Comparison of ENCODE assay signal across 1 cellular context in genomic region chr2:138536302-138536701, GRCh38.
TF ChIP-seq lines count a peak whose summit lies in the region.

No MANE protein-coding gene starts in this region.

TF ChIP-seq in GM12878, 131 proteins besides CTCF, POLR2A, EP300 and RAD21 (continued from another document):
- TF ChIP-seq, protein P1, sequence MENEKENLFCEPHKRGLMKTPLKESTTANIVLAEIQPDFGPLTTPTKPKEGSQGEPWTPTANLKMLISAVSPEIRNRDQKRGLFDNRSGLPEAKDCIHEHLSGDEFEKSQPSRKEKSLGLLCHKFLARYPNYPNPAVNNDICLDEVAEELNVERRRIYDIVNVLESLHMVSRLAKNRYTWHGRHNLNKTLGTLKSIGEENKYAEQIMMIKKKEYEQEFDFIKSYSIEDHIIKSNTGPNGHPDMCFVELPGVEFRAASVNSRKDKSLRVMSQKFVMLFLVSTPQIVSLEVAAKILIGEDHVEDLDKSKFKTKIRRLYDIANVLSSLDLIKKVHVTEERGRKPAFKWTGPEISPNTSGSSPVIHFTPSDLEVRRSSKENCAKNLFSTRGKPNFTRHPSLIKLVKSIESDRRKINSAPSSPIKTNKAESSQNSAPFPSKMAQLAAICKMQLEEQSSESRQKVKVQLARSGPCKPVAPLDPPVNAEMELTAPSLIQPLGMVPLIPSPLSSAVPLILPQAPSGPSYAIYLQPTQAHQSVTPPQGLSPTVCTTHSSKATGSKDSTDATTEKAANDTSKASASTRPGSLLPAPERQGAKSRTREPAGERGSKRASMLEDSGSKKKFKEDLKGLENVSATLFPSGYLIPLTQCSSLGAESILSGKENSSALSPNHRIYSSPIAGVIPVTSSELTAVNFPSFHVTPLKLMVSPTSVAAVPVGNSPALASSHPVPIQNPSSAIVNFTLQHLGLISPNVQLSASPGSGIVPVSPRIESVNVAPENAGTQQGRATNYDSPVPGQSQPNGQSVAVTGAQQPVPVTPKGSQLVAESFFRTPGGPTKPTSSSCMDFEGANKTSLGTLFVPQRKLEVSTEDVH (IDR thresholded peaks at IDR 0.05; ENCODE audit: low read depth, partially characterized antibody): no peak
- peak; percentile 91 for TF ChIP-seq MTA2 (IDR thresholded peaks at IDR 0.05; ENCODE audit: low read depth)
- TF ChIP-seq ATF7 (IDR thresholded peaks at IDR 0.05; ENCODE audit: low read depth): peak; percentile 62
- no peak for TF ChIP-seq CHD2 (IDR thresholded peaks at IDR 0.05; ENCODE audit: borderline replicate concordance, low read depth, low read length)
- TF ChIP-seq SREBF1 (IDR thresholded peaks at IDR 0.05; ENCODE audit: low read length): no peak
- TF ChIP-seq CBX3 (IDR thresholded peaks at IDR 0.05; ENCODE audit: borderline replicate concordance, low read depth): no peak
- TF ChIP-seq POU2F2 (IDR thresholded peaks at IDR 0.05; ENCODE audit: borderline replicate concordance, low read depth, low read length): no peak; the same call in 2 of the 3 replicates
- peak; percentile 65; the same call in 1 of the 2 replicates for TF ChIP-seq NBN (IDR thresholded peaks at IDR 0.05)
- TF ChIP-seq HCFC1 (IDR thresholded peaks at IDR 0.05; ENCODE audit: low read length): no peak
- TF ChIP-seq E2F4 (IDR thresholded peaks at IDR 0.05; ENCODE audit: low read depth, low read length): no peak
- peak; percentile 82 for TF ChIP-seq BMI1 (IDR thresholded peaks at IDR 0.05; ENCODE audit: borderline replicate concordance)
- TF ChIP-seq USF2 (IDR thresholded peaks at IDR 0.05; ENCODE audit: borderline replicate concordance, low read depth, low read length): no peak
- no peak for TF ChIP-seq PRDM15 (CRISPR knock-in tag; IDR thresholded peaks at IDR 0.05)
- no peak for TF ChIP-seq ZNF217 (IDR thresholded peaks at IDR 0.05)
- TF ChIP-seq NR2C2 (IDR thresholded peaks at IDR 0.05; ENCODE audit: borderline replicate concordance, control insufficient read depth, insufficient read length, low read depth): no peak
- TF ChIP-seq IKZF1 (conservative IDR thresholded peaks at IDR 0.05): peak; percentile 75; the same call in 1 of the 2 replicates
- TF ChIP-seq ZNF622 (IDR thresholded peaks at IDR 0.05): no peak
- TF ChIP-seq IKZF2 (IDR thresholded peaks at IDR 0.05): peak; percentile 70 to 76; a peak in 3 of 4 replicates
- TF ChIP-seq GATAD2B (conservative IDR thresholded peaks at IDR 0.05; ENCODE audit: low read depth): 0 out of 2 replicates have a peak, but pooled peaks have one; percentile 42
- no peak for TF ChIP-seq SRF (IDR thresholded peaks at IDR 0.05; ENCODE audit: low read depth in 2 of 2, low read length in 2 of 2)
- 0 out of 2 replicates have a peak, but pooled peaks have one; percentile 20 for TF ChIP-seq TCF12 (IDR thresholded peaks at IDR 0.05; ENCODE audit: low read depth, low read length)
- TF ChIP-seq, protein P2, sequence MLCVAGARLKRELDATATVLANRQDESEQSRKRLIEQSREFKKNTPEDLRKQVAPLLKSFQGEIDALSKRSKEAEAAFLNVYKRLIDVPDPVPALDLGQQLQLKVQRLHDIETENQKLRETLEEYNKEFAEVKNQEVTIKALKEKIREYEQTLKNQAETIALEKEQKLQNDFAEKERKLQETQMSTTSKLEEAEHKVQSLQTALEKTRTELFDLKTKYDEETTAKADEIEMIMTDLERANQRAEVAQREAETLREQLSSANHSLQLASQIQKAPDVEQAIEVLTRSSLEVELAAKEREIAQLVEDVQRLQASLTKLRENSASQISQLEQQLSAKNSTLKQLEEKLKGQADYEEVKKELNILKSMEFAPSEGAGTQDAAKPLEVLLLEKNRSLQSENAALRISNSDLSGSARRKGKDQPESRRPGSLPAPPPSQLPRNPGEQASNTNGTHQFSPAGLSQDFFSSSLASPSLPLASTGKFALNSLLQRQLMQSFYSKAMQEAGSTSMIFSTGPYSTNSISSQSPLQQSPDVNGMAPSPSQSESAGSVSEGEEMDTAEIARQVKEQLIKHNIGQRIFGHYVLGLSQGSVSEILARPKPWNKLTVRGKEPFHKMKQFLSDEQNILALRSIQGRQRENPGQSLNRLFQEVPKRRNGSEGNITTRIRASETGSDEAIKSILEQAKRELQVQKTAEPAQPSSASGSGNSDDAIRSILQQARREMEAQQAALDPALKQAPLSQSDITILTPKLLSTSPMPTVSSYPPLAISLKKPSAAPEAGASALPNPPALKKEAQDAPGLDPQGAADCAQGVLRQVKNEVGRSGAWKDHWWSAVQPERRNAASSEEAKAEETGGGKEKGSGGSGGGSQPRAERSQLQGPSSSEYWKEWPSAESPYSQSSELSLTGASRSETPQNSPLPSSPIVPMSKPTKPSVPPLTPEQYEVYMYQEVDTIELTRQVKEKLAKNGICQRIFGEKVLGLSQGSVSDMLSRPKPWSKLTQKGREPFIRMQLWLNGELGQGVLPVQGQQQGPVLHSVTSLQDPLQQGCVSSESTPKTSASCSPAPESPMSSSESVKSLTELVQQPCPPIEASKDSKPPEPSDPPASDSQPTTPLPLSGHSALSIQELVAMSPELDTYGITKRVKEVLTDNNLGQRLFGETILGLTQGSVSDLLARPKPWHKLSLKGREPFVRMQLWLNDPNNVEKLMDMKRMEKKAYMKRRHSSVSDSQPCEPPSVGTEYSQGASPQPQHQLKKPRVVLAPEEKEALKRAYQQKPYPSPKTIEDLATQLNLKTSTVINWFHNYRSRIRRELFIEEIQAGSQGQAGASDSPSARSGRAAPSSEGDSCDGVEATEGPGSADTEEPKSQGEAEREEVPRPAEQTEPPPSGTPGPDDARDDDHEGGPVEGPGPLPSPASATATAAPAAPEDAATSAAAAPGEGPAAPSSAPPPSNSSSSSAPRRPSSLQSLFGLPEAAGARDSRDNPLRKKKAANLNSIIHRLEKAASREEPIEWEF (IDR thresholded peaks at IDR 0.05; ENCODE audit: insufficient replicate concordance, low read depth, low read length): no peak
- no peak for TF ChIP-seq RELA (IDR thresholded peaks at IDR 0.05; ENCODE audit: borderline replicate concordance, partially characterized antibody)
- TF ChIP-seq SMAD1 (IDR thresholded peaks at IDR 0.05; ENCODE audit: low read depth, partially characterized antibody): peak; percentile 28
TF ChIP-seq in GM12878: peak in this region for 19.
